Comparison of ENCODE assay signal across 9 cellular contexts in genomic region chr16:24645739-24646645, GRCh38.
DNase-seq lines count a peak whose midpoint lies in the region; ATAC-seq and TF ChIP-seq lines count a peak whose summit lies in the region.
"Had no signal": no experiment of that assay in that cellular context is flagged by ENCODE, and none has a peak within 500 bp of the region (broad histone marks: within the 10 kb centered on the region; RNA-seq: fewer than 3 reads in every experiment).

No MANE protein-coding gene starts in this region.

- CTCF ChIA-PET in CD8-positive, alpha-beta T cell (lab: Charles Lee) = no interaction called here

- POLR2A ChIA-PET in CD8-positive, alpha-beta T cell (lab: Charles Lee) = no interaction called here

- no peak overlapping the region for H3K4me3 ChIP-seq in SK-N-MC
- H3K4me3 ChIP-seq in fibroblast of villous mesenchyme (ENCODE audit: low read depth, low read length) = no peak overlapping the region
- H3K4me3 ChIP-seq in gastrocnemius medialis = no peak overlapping the region
- H3K4me3 ChIP-seq in WERI-Rb-1 (ENCODE audit: low read depth, low read length) = no peak overlapping the region
- no peak overlapping the region for H3K4me3 ChIP-seq in CD8-positive, alpha-beta T cell (ENCODE audit: low read depth, low read length)

- intact Hi-C loops in gastrocnemius medialis (cut with DNase I; ENCODE audit: low total_unique reads) = no loop called here
- intact Hi-C loops in CD8-positive, alpha-beta T cell (cut with DNase I, micrococcal nuclease) = no loop called here

- H3K27me3 ChIP-seq in gastrocnemius medialis = no peaks in the 10 kb centered on the region
- H3K27me3 ChIP-seq in WERI-Rb-1 (ENCODE audit: insufficient read depth, low read depth, severe bottlenecking) = no peaks in the 10 kb centered on the region
- no peaks in the 10 kb centered on the region for H3K27me3 ChIP-seq in CD8-positive, alpha-beta T cell (ENCODE audit: insufficient read depth, low read length)

- no peak overlapping the region for H3K27ac Mint-ChIP-seq in CD8-positive, alpha-beta T cell

- in situ Hi-C loops in gastrocnemius medialis (cut with MboI; ENCODE audit: low sequenced_read_pairs in 4 of 4) = no loop called here

- no peaks in the 10 kb centered on the region for H3K9me3 Mint-ChIP-seq in CD8-positive, alpha-beta T cell

- H3K9ac ChIP-seq in SK-N-MC (ENCODE audit: insufficient read length) = no peak overlapping the region

- peak overlapping the region; percentile 76 for H3K27ac ChIP-seq in SK-N-MC
- peak overlapping the region in 1 of 4 donors; percentile 46 for H3K27ac ChIP-seq in gastrocnemius medialis
- no peak overlapping the region for H3K27ac ChIP-seq in WERI-Rb-1
- H3K27ac ChIP-seq in CD8-positive, alpha-beta T cell (ENCODE audit: low read depth, low read length) = no peak overlapping the region

- ATAC-seq in gastrocnemius medialis = peak; percentile 70 to 71
- ATAC-seq in CD8-positive, alpha-beta T cell = no peak

- no peaks in the 10 kb centered on the region for H3K4me1 Mint-ChIP-seq in CD8-positive, alpha-beta T cell (ENCODE audit: low read depth)

- no peaks in the 10 kb centered on the region for H3K9me3 ChIP-seq in SK-N-MC (ENCODE audit: low read depth, low read length)
- H3K9me3 ChIP-seq in gastrocnemius medialis = no peaks in the 10 kb centered on the region
- H3K9me3 ChIP-seq in WERI-Rb-1 (ENCODE audit: severe bottlenecking) = peaks cover 3% of the 10 kb centered on the region
- H3K9me3 ChIP-seq in CD8-positive, alpha-beta T cell (ENCODE audit: low read length) = no peaks in the 10 kb centered on the region

- no peak overlapping the region for H3K4me3 Mint-ChIP-seq in CD8-positive, alpha-beta T cell

- peak; percentile 33 for DNase-seq in GOT3 (lab: John Stamatoyannopoulos, UW)
- DNase-seq in SK-N-MC (ENCODE audit: low read depth, low spot score) = no peak
- DNase-seq in fibroblast of villous mesenchyme (ENCODE audit: low read depth) = peak; percentile 100
- DNase-seq in gastrocnemius medialis = no peak
- no peak for DNase-seq in WERI-Rb-1
- DNase-seq in SK-N-DZ (ENCODE audit: low spot score) = no peak
- DNase-seq in GF-D8 (lab: John Stamatoyannopoulos, UW) = no peak
- DNase-seq in CD8-positive, alpha-beta T cell = no peak
- DNase-seq: MV-4-11 had no signal

- H3K36me3 Mint-ChIP-seq in CD8-positive, alpha-beta T cell = no peaks in the 10 kb centered on the region

- H3K4me1 ChIP-seq in gastrocnemius medialis = no peaks in the 10 kb centered on the region
- no peaks in the 10 kb centered on the region for H3K4me1 ChIP-seq in CD8-positive, alpha-beta T cell (ENCODE audit: insufficient read depth, low read length)

- no peak for TF ChIP-seq CTCF in fibroblast of villous mesenchyme (IDR thresholded peaks at IDR 0.05; ENCODE audit: insufficient read depth, low read depth, low read length)
- no peak for TF ChIP-seq CTCF in gastrocnemius medialis (IDR thresholded peaks at IDR 0.05 in 4 of 5, conservative IDR thresholded peaks at IDR 0.05 in 1 of 5)
- TF ChIP-seq CTCF in WERI-Rb-1 (IDR thresholded peaks at IDR 0.05; ENCODE audit: low read depth, low read length) = no peak
- no peak for TF ChIP-seq CTCF in CD8-positive, alpha-beta T cell (IDR thresholded peaks at IDR 0.05)

- H3K36me3 ChIP-seq in SK-N-MC (ENCODE audit: insufficient read depth, low read length) (no peaks in the 10 kb centered on the region), gastrocnemius medialis (no peaks in the 10 kb centered on the region), WERI-Rb-1 (no peaks in the 10 kb centered on the region; the same call in 1 of the 2 replicates)
- no peaks in the 10 kb centered on the region for H3K36me3 ChIP-seq in CD8-positive, alpha-beta T cell (ENCODE audit: insufficient read depth, low read length)

- H3K27me3 Mint-ChIP-seq in CD8-positive, alpha-beta T cell (ENCODE audit: low read depth) = peaks cover 16% of the 10 kb centered on the region

- TF ChIP-seq POLR2A in gastrocnemius medialis (IDR thresholded peaks at IDR 0.05) = no peak

Comparison
In these comparisons a context has a peak if more than half of its experiments do, and no peak if none do; other contexts are left out.
1. DNase-seq: peak in GOT3 (single experiment) and fibroblast of villous mesenchyme (single experiment); none in SK-N-MC (single experiment), gastrocnemius medialis (0 of 2), WERI-Rb-1 (single experiment), SK-N-DZ (single experiment), GF-D8 (single experiment) and CD8-positive, alpha-beta T cell (0 of 7).